Comparison of ENCODE assay signal across 8 cellular contexts in genomic region chr6:152636675-152637421, GRCh38. TPM values are rescaled to one million over a fixed set of nuclear protein-coding genes. Genes with fewer than 3 reads are reported as not detected.
DNase-seq lines count a peak whose midpoint lies in the region; ATAC-seq and TF ChIP-seq lines count a peak whose summit lies in the region.

SYNE1 (minus strand) TSS chr6:152637362; CDS start chr6:152628331, 9,031 bp downstream.

- H3K4me1 Mint-ChIP-seq in activated CD8-positive, alpha-beta memory T cell treated with anti-CD3 and anti-CD28 coated beads, Interleukin-2, amount 10 ng/mL, durations not matched to agents 7 days and 5 days = peaks cover 24% of the 10 kb centered on the region
- peaks cover 0 to 34% (median 8%) of the 10 kb centered on the region in 4 donors for H3K4me1 Mint-ChIP-seq in naive thymus-derived CD8-positive, alpha-beta T cell

- CTCF ChIA-PET in GM10248 (lab: Yijun Ruan, JAX) = no interaction called here
- CTCF ChIA-PET in activated CD8-positive, alpha-beta memory T cell treated with anti-CD3 and anti-CD28 coated beads, Interleukin-2, amount 10 ng/mL, durations not matched to agents 7 days and 5 days (lab: Charles Lee) = no interaction called here

- H3K4me3 Mint-ChIP-seq in activated CD8-positive, alpha-beta memory T cell treated with anti-CD3 and anti-CD28 coated beads, Interleukin-2, amount 10 ng/mL, durations not matched to agents 7 days and 5 days = peak within 1 kb of the TSS; percentile 72
- peak within 1 kb of the TSS; percentile 20 to 95 (median 66) for H3K4me3 Mint-ChIP-seq in naive thymus-derived CD8-positive, alpha-beta T cell

- H3K36me3 Mint-ChIP-seq in activated CD8-positive, alpha-beta memory T cell treated with anti-CD3 and anti-CD28 coated beads, Interleukin-2, amount 10 ng/mL, durations not matched to agents 7 days and 5 days = no peaks in the 10 kb centered on the region
- no peaks in the 10 kb centered on the region for H3K36me3 Mint-ChIP-seq in naive thymus-derived CD8-positive, alpha-beta T cell

- no peaks in the 10 kb centered on the region for H3K9me3 Mint-ChIP-seq in activated CD8-positive, alpha-beta memory T cell treated with anti-CD3 and anti-CD28 coated beads, Interleukin-2, amount 10 ng/mL, durations not matched to agents 7 days and 5 days (ENCODE audit: low read depth)
- H3K9me3 Mint-ChIP-seq in naive thymus-derived CD8-positive, alpha-beta T cell = peaks cover 0 to 2% (median 0%) of the 10 kb centered on the region in 9 donors

- DNase-seq in GM10248 (ENCODE audit: extremely low spot score) (peak; percentile 18), fibroblast of pulmonary artery (ENCODE audit: low read depth) (peak; percentile 30), GOT3 (lab: John Stamatoyannopoulos, UW) (no peak)
- DNase-seq in activated CD8-positive, alpha-beta memory T cell treated with anti-CD3 and anti-CD28 coated beads, Interleukin-2, amount 10 ng/mL, durations not matched to agents 7 days and 5 days = no peak
- no peak for DNase-seq in naive thymus-derived CD8-positive, alpha-beta T cell

- peak within 1 kb of the TSS; percentile 60 for H3K27ac Mint-ChIP-seq in activated CD8-positive, alpha-beta memory T cell treated with anti-CD3 and anti-CD28 coated beads, Interleukin-2, amount 10 ng/mL, durations not matched to agents 7 days and 5 days
- H3K27ac Mint-ChIP-seq in naive thymus-derived CD8-positive, alpha-beta T cell = peak within 1 kb of the TSS in 3 of 10 donors; percentile 47 to 96 (median 87)

- peak; percentile 47 for ATAC-seq in HG02798 (IDR thresholded peaks at IDR 0.05; ENCODE audit: poor library complexity, unreplicated experiment)
- ATAC-seq in activated CD8-positive, alpha-beta memory T cell treated with anti-CD3 and anti-CD28 coated beads, Interleukin-2, amount 10 ng/mL, durations not matched to agents 7 days and 5 days = peak; percentile 69
- no peak for ATAC-seq in naive thymus-derived CD8-positive, alpha-beta T cell
- ATAC-seq in GM19463 (IDR thresholded peaks at IDR 0.05; ENCODE audit: unreplicated experiment) = no peak
- no peak for ATAC-seq in GM21423 (IDR thresholded peaks at IDR 0.05; ENCODE audit: unreplicated experiment)

- no peak for TF ChIP-seq CTCF in GM10248 (IDR thresholded peaks at IDR 0.05; ENCODE audit: control extremely low read depth, extremely low read depth, low read depth, missing control alignments)
- no peak for TF ChIP-seq CTCF in fibroblast of pulmonary artery (IDR thresholded peaks at IDR 0.05; ENCODE audit: low read length, missing control alignments)

- POLR2A ChIA-PET in GM10248 (lab: Yijun Ruan, JAX) = no interaction called here
- POLR2A ChIA-PET in naive thymus-derived CD8-positive, alpha-beta T cell (lab: Charles Lee) = no interaction called here

- H3K4me3 ChIP-seq in fibroblast of pulmonary artery (replicated peaks; ENCODE audit: low read depth, low read length) = peak within 1 kb of the TSS; percentile 63

- H3K27me3 Mint-ChIP-seq in activated CD8-positive, alpha-beta memory T cell treated with anti-CD3 and anti-CD28 coated beads, Interleukin-2, amount 10 ng/mL, durations not matched to agents 7 days and 5 days = peaks cover 43% of the 10 kb centered on the region
- peaks cover 23 to 54% (median 33%) of the 10 kb centered on the region in 5 donors for H3K27me3 Mint-ChIP-seq in naive thymus-derived CD8-positive, alpha-beta T cell

RNA-seq across cellular contexts. Expression of gene SYNE1, which starts in this region (rescaled TPM):
- 10 to 100 TPM; 58.5 to 76.6 TPM for total RNA-seq in activated CD8-positive, alpha-beta memory T cell treated with anti-CD3 and anti-CD28 coated beads, Interleukin-2, amount 10 ng/mL, durations not matched to agents 7 days and 5 days
- 100 to 1,000 TPM; 170 to 186 TPM for total RNA-seq in naive thymus-derived CD8-positive, alpha-beta T cell
- polyA plus RNA-seq in naive thymus-derived CD8-positive, alpha-beta T cell = 10 to 100 TPM; 40.7 to 69.5 (median 41.5) TPM

Comparison
In these comparisons a context has a peak if more than half of its experiments do, and no peak if none do; other contexts are left out.
1. DNase-seq: peak in GM10248 (single experiment) and fibroblast of pulmonary artery (single experiment); none in activated CD8-positive, alpha-beta memory T cell treated with anti-CD3 and anti-CD28 coated beads, Interleukin-2, amount 10 ng/mL, durations not matched to agents 7 days and 5 days (single experiment), naive thymus-derived CD8-positive, alpha-beta T cell (0 of 10) and GOT3 (single experiment).
2. ATAC-seq: peak in HG02798 (single experiment) and activated CD8-positive, alpha-beta memory T cell treated with anti-CD3 and anti-CD28 coated beads, Interleukin-2, amount 10 ng/mL, durations not matched to agents 7 days and 5 days (single experiment); none in naive thymus-derived CD8-positive, alpha-beta T cell (0 of 2), GM19463 (single experiment) and GM21423 (single experiment).